ENCODE assay signal across 17 cellular contexts in genomic region chr18:9841752-9842151, GRCh38. TPM values are rescaled to one million over a fixed set of nuclear protein-coding genes. Genes with fewer than 3 reads are reported as not detected.
A peak's percentile ranks its signal among the peaks of the same experiment; 100 is the strongest.
DNase-seq lines count a peak whose midpoint lies in the region; ATAC-seq and TF ChIP-seq lines count a peak whose summit lies in the region.
"Had no signal": no experiment of that assay in that cellular context is flagged by ENCODE, and none has a peak within 500 bp of the region (broad histone marks: within the 10 kb centered on the region; RNA-seq: fewer than 3 reads in every experiment).

No MANE protein-coding gene starts in this region.

- TF ChIP-seq POLR2A in heart left ventricle (IDR thresholded peaks at IDR 0.05) (no peak), gastrocnemius medialis (IDR thresholded peaks at IDR 0.05) (no peak)

- 50 to 66% (median 66%) methylated on average over 4 of the region's 4 CpGs for WGBS in heart left ventricle, 4 donors

- no peak overlapping the region for H3K9ac ChIP-seq in muscle layer of colon (ENCODE audit: low read length)

- H3K36me3 ChIP-seq in heart left ventricle: peaks cover 0 to 21% (median 0%) of the 10 kb centered on the region in 9 donors
- no peaks in the 10 kb centered on the region for H3K36me3 ChIP-seq in muscle layer of colon (ENCODE audit: insufficient read depth, low read length)
- H3K36me3 ChIP-seq in gastrocnemius medialis: no peaks in the 10 kb centered on the region
- H3K36me3 ChIP-seq: HAP-1, SJCRH30 had no signal

- intact Hi-C loops in heart left ventricle (cut with DNase I): loop anchor here in 1 of 10 donors (10.0 kb wide), 1 partner anchor 73 kb away; the partner anchor contains the start of gene VAPA
- intact Hi-C loops in cardiac septum (cut with DNase I): no loop called here
- intact Hi-C loops in gastrocnemius medialis (cut with DNase I; ENCODE audit: low total_unique reads): no loop called here

- H3K4me3 ChIP-seq in heart left ventricle: no peak overlapping the region
- H3K4me3 ChIP-seq in muscle layer of colon (ENCODE audit: low read depth in 1 of 2, low read length in 2 of 2): no peak overlapping the region
- H3K4me3 ChIP-seq in gastrocnemius medialis: no peak overlapping the region
- H3K4me3 ChIP-seq: HAP-1, SJCRH30 had no signal

- DNase-seq in heart left ventricle: no peak
- DNase-seq in cardiac septum (ENCODE audit: low spot score): no peak
- no peak for DNase-seq in gastrocnemius medialis
- DNase-seq in GM19240 (ENCODE audit: insufficient read length, low spot score): no peak
- DNase-seq: AML-193, DMS79 treated with DMSO at 0.1 percent for 48 hours, KBM-7, NCI-H1694 treated with DMSO at 0.1 percent for 48 hours, SJCRH30 had no signal

- H3K9me3 ChIP-seq in heart left ventricle (no peaks in the 10 kb centered on the region), muscle layer of colon (ENCODE audit: low read length) (no peaks in the 10 kb centered on the region), gastrocnemius medialis (no peaks in the 10 kb centered on the region)
- H3K9me3 ChIP-seq: HAP-1, SJCRH30 had no signal

- in situ Hi-C loops in gastrocnemius medialis (cut with MboI; ENCODE audit: low sequenced_read_pairs in 4 of 4): no loop called here

- ATAC-seq in heart left ventricle (no peak), gastrocnemius medialis (no peak), HG03095 (IDR thresholded peaks at IDR 0.05; ENCODE audit: unreplicated experiment) (no peak), GM21576 (IDR thresholded peaks at IDR 0.05; ENCODE audit: unreplicated experiment) (no peak), HG02678 (IDR thresholded peaks at IDR 0.05; ENCODE audit: unreplicated experiment) (no peak)
- ATAC-seq: Panc1 had no signal

- H3K27me3 ChIP-seq in heart left ventricle: no peaks in the 10 kb centered on the region
- H3K27me3 ChIP-seq in muscle layer of colon (ENCODE audit: control insufficient read depth in 1 of 2, insufficient read depth in 2 of 2, low read length in 2 of 2): no peaks in the 10 kb centered on the region
- H3K27me3 ChIP-seq in gastrocnemius medialis: no peaks in the 10 kb centered on the region
- H3K27me3 ChIP-seq: SJCRH30 had no signal

- peak overlapping the region in 10 of 12 donors; percentile 6 to 66 (median 40) for H3K27ac ChIP-seq in heart left ventricle
- peak overlapping the region; percentile 1 for H3K27ac ChIP-seq in muscle layer of colon (ENCODE audit: low read depth, low read length)
- peak overlapping the region; percentile 29 to 55 (median 46) for H3K27ac ChIP-seq in gastrocnemius medialis
- H3K27ac ChIP-seq: 22Rv1, C4-2B, SJCRH30 had no signal

- H3K4me1 ChIP-seq in heart left ventricle: peaks cover 0 to 47% (median 18%) of the 10 kb centered on the region in 12 donors
- H3K4me1 ChIP-seq in muscle layer of colon (ENCODE audit: insufficient read depth, low read length): peaks cover 42% of the 10 kb centered on the region
- H3K4me1 ChIP-seq in gastrocnemius medialis: peaks cover 22 to 43% of the 10 kb centered on the region in 2 donors
- H3K4me1 ChIP-seq: HAP-1 had no signal

- TF ChIP-seq CTCF in heart left ventricle (IDR thresholded peaks at IDR 0.05) (no peak), gastrocnemius medialis (IDR thresholded peaks at IDR 0.05 in 4 of 5, conservative IDR thresholded peaks at IDR 0.05 in 1 of 5) (no peak)

RNA-seq across cellular contexts. Expression of gene TXNDC2, which starts 44.0 kb away (rescaled TPM):
- total RNA-seq in heart left ventricle (not detected), cardiac septum (not detected), gastrocnemius medialis (not detected)
- polyA plus RNA-seq in heart left ventricle: under 1 TPM in 1 of 2 donors, not detected in 1; 0.03 TPM
